In genomic region chr16:17375388-17376304, GRCh38 we compare ENCODE assay signal across 11 cellular contexts.
A peak's percentile ranks its signal among the peaks of the same experiment; 100 is the strongest.
DNase-seq lines count a peak whose midpoint lies in the region; ATAC-seq and TF ChIP-seq lines count a peak whose summit lies in the region.
"Had no signal": no experiment of that assay in that cellular context is flagged by ENCODE, and none has a peak within 500 bp of the region (broad histone marks: within the 10 kb centered on the region; RNA-seq: fewer than 3 reads in every experiment).

No MANE protein-coding gene starts in this region.

- WGBS in smooth muscle cell (ENCODE audit: low lambda C conversion rate): 26% methylated on average over 19 of the region's 19 CpGs

- H3K27ac ChIP-seq in smooth muscle cell (ENCODE audit: low read depth) (peak overlapping the region; percentile 52), ascending aorta (no peak overlapping the region)

- no peak overlapping the region for H3K4me3 ChIP-seq in smooth muscle cell
- H3K4me3 ChIP-seq in ascending aorta: no peak overlapping the region

- no peaks in the 10 kb centered on the region for H3K27me3 ChIP-seq in smooth muscle cell (ENCODE audit: low read depth)
- H3K27me3 ChIP-seq in ascending aorta: no peaks in the 10 kb centered on the region

- peak; percentile 23 to 29 for DNase-seq in NCI-H2081 (lab: John Stamatoyannopoulos, UW)
- DNase-seq in NCI-H2081 treated with DMSO at 0.1 percent for 48 hours (lab: John Stamatoyannopoulos, UW): no peak
- peak; percentile 31 for DNase-seq in NOMO-1 treated with dmso at 0.1 percent for 144 hours (lab: John Stamatoyannopoulos, UW; ENCODE audit: unreplicated experiment)
- DNase-seq in germinal center (ENCODE audit: low spot score): peak; percentile 38
- DNase-seq in smooth muscle cell (lab: John Stamatoyannopoulos, UW; ENCODE audit: unreplicated experiment): no peak
- DNase-seq in NCI-H1092 treated with DMSO at 0.1 percent for 48 hours (lab: John Stamatoyannopoulos, UW): no peak
- DNase-seq in ascending aorta (ENCODE audit: low spot score in 2 of 2): no peak
- DNase-seq: activated effector memory CD4-positive, alpha-beta T cell treated with anti-CD3 and anti-CD28 coated beads, Interleukin-2, amount 50 U/mL, for 16 hours; midbrain; NCI-H446 had no signal

- H3F3A ChIP-seq in smooth muscle cell (ENCODE audit: low read depth): peaks cover 10% of the 10 kb centered on the region

- H3K9ac ChIP-seq in smooth muscle cell (ENCODE audit: low read depth): no peak overlapping the region

- H3K79me2 ChIP-seq in smooth muscle cell (ENCODE audit: low read depth): no peaks in the 10 kb centered on the region

- TF ChIP-seq CTCF in smooth muscle cell (IDR thresholded peaks at IDR 0.05; ENCODE audit: borderline replicate concordance, insufficient read depth, poor library complexity, severe bottlenecking) (no peak), ascending aorta (IDR thresholded peaks at IDR 0.05) (no peak)

- H3K36me3 ChIP-seq in smooth muscle cell (ENCODE audit: low read depth): no peaks in the 10 kb centered on the region
- no peaks in the 10 kb centered on the region for H3K36me3 ChIP-seq in ascending aorta

- intact Hi-C loops in ascending aorta (cut with DNase I): no loop called here

- no peak overlapping the region for H2AFZ ChIP-seq in smooth muscle cell (ENCODE audit: low read depth)

- H4K20me1 ChIP-seq in smooth muscle cell (ENCODE audit: low read depth): peaks cover 98% of the 10 kb centered on the region

- ATAC-seq in GM19397 (IDR thresholded peaks at IDR 0.05; ENCODE audit: unreplicated experiment): no peak

- H3K4me2 ChIP-seq in smooth muscle cell: peak overlapping the region; percentile 51

- H3K9me3 ChIP-seq in smooth muscle cell (replicated peaks; ENCODE audit: low read depth) (no peaks in the 10 kb centered on the region), ascending aorta (no peaks in the 10 kb centered on the region)

- peaks cover 30% of the 10 kb centered on the region for H3K4me1 ChIP-seq in smooth muscle cell (ENCODE audit: low read depth)
- peaks cover 0 to 26% of the 10 kb centered on the region in 2 donors for H3K4me1 ChIP-seq in ascending aorta

Comparison
In these comparisons a context has a peak if more than half of its experiments do, and no peak if none do; other contexts are left out.
1. DNase-seq: peak in NCI-H2081 (2 of 2), NOMO-1 treated with dmso at 0.1 percent for 144 hours (single experiment) and germinal center (single experiment); none in NCI-H2081 treated with DMSO at 0.1 percent for 48 hours (single experiment), smooth muscle cell (single experiment), NCI-H1092 treated with DMSO at 0.1 percent for 48 hours (single experiment) and ascending aorta (0 of 2).